ENCODE assay signal across 19 cellular contexts in genomic region chr22:22087854-22088657, GRCh38.
A peak's percentile ranks its signal among the peaks of the same experiment; 100 is the strongest.
DNase-seq lines count a peak whose midpoint lies in the region; ATAC-seq and TF ChIP-seq lines count a peak whose summit lies in the region.
"Had no signal": no experiment of that assay in that cellular context is flagged by ENCODE, and none has a peak within 500 bp of the region (broad histone marks: within the 10 kb centered on the region; RNA-seq: fewer than 3 reads in every experiment).

No MANE protein-coding gene starts in this region.

- 54 to 63% methylated on average over 10 of the region's 10 CpGs for WGBS in body of pancreas, 2 donors

- ATAC-seq in Right ventricle myocardium superior (ENCODE audit: poor library complexity) (no peak), body of pancreas (peak; percentile 35), HG02588 (IDR thresholded peaks at IDR 0.05; ENCODE audit: unreplicated experiment) (no peak)
- ATAC-seq: CD8-positive, alpha-beta T cell had no signal

- H3K36me3 ChIP-seq in right atrium auricular region (no peaks in the 10 kb centered on the region), body of pancreas (replicated peaks in 1 of 2; ENCODE audit: insufficient read depth in 1 of 2, low read depth in 2 of 2) (no peaks in the 10 kb centered on the region)
- H3K36me3 ChIP-seq: BLaER1 treated with 17β-estradiol and CSF1 and Interleukin-3, amounts not matched to agents 10 nM and 100 nM; Peyer's patch; SJCRH30 had no signal

- no peaks in the 10 kb centered on the region for H3K9me3 ChIP-seq in right atrium auricular region
- H3K9me3 ChIP-seq in body of pancreas = no peaks in the 10 kb centered on the region
- H3K9me3 ChIP-seq: BLaER1 treated with 17β-estradiol and CSF1 and Interleukin-3, amounts not matched to agents 10 nM and 100 nM; Peyer's patch; SJCRH30 had no signal

- DNase-seq in right atrium auricular region (ENCODE audit: low spot score) = peak; percentile 48
- no peak for DNase-seq in Right ventricle myocardium superior
- DNase-seq in body of pancreas = no peak
- peak; percentile 59 for DNase-seq in mucosa of gallbladder (ENCODE audit: low spot score)
- no peak for DNase-seq in NCI-H2171 treated with DMSO at 0.1 percent for 48 hours (lab: John Stamatoyannopoulos, UW)
- no peak for DNase-seq in foreskin melanocyte
- DNase-seq in NCI-H128 (lab: John Stamatoyannopoulos, UW; ENCODE audit: unreplicated experiment) = no peak
- DNase-seq: CD8-positive, alpha-beta T cell; DMS153; NCI-H1105; NCI-H2029 treated with DMSO at 0.1 percent for 48 hours; NCI-H345; NCI-H524 treated with DMSO at 0.1 percent for 48 hours; NCI-H82; Peyer's patch; SJCRH30 had no signal

- TF ChIP-seq CTCF in right atrium auricular region (IDR thresholded peaks at IDR 0.05) = no peak
- TF ChIP-seq CTCF in body of pancreas (IDR thresholded peaks at IDR 0.05) = no peak

- TF ChIP-seq POLR2A in body of pancreas (IDR thresholded peaks at IDR 0.05) = no peak

- no peak overlapping the region for H3K27ac ChIP-seq in right atrium auricular region
- no peak overlapping the region for H3K27ac ChIP-seq in body of pancreas
- H3K27ac ChIP-seq: 22Rv1; BLaER1 treated with 17β-estradiol and CSF1 and Interleukin-3, amounts not matched to agents 10 nM and 100 nM; Peyer's patch; SJCRH30 had no signal

- intact Hi-C loops in Right ventricle myocardium superior (cut with DNase I) = no loop called here
- intact Hi-C loops in body of pancreas (cut with DNase I) = no loop called here

- no peak overlapping the region for H3K4me3 ChIP-seq in right atrium auricular region
- no peak overlapping the region for H3K4me3 ChIP-seq in body of pancreas
- H3K4me3 ChIP-seq: BLaER1 treated with 17β-estradiol and CSF1 and Interleukin-3, amounts not matched to agents 10 nM and 100 nM; Peyer's patch; SJCRH30 had no signal

- H3K27me3 ChIP-seq in right atrium auricular region = no peaks in the 10 kb centered on the region
- H3K27me3 ChIP-seq in body of pancreas = no peaks in the 10 kb centered on the region
- H3K27me3 ChIP-seq: BLaER1 treated with 17β-estradiol and CSF1 and Interleukin-3, amounts not matched to agents 10 nM and 100 nM; Peyer's patch had no signal

- H3K4me1 ChIP-seq in right atrium auricular region (no peaks in the 10 kb centered on the region), body of pancreas (peaks cover 11% of the 10 kb centered on the region)
- H3K4me1 ChIP-seq: Peyer's patch, SJCRH30 had no signal

Comparison
In these comparisons a context has a peak if more than half of its experiments do, and no peak if none do; other contexts are left out.
1. DNase-seq: peak in right atrium auricular region (single experiment) and mucosa of gallbladder (single experiment); none in Right ventricle myocardium superior (single experiment), body of pancreas (0 of 4), NCI-H2171 treated with DMSO at 0.1 percent for 48 hours (single experiment), foreskin melanocyte (single experiment) and NCI-H128 (single experiment).